1 cellular context compared by ENCODE assay signal in the genomic region with DNA sequence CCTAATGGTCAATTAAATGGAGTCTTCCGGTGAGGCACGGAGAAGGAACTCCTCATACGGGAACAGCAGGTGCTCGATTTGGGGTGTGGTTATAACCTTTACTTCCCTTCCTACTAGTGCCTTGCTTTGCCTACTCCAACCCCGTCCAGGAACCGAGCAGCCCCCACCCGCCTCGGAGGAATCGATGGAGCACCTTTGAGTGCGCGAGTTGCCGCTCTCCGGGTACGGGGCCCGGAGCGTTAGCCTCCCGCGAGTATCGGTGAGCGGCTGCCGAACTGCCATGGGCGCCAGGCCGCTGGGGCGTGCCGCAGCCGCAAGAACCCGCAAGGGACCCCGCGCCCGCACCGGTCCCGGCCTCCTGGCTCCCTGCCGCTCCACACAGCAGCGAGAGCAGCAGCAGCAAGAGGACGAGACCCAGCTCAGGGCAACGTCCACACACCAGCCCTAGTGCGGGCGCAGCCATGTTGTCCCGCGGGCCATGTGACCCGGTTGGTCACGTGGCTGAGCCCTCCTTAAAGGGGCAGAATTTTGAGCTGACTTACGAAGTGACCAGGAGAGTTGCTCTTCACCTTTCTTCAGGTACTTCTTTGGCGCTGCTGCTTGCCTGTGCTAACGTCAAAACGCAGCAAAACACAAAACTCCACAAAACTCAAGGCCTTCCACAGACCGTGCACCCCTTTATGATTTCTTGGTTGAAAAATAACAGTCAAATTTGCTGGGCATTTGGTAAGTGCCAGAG.
TF ChIP-seq lines count a peak whose summit lies in the region.

Gene SUMF1 (minus strand): TSS at position 487 of the 739 bp plus-strand sequence. CDS start 24 bp downstream, at position 463.

TF ChIP-seq in HepG2, 621 proteins besides CTCF, POLR2A, EP300 and RAD21 (continued from another document and continues in another):
- TF ChIP-seq HIC2 (CRISPR knock-in tag; IDR thresholded peaks at IDR 0.05; ENCODE audit: low read depth) (0 out of 2 replicates have a peak, but pooled peaks have one; percentile 49), KLF11 (CRISPR knock-in tag; IDR thresholded peaks at IDR 0.05) (peak; percentile 58; the same call in 1 of the 2 replicates), CHD4 (IDR thresholded peaks at IDR 0.05; ENCODE audit: borderline replicate concordance, low read length) (no peak), ZNF557 (CRISPR knock-in tag; IDR thresholded peaks at IDR 0.05) (no peak), TARDBP (CRISPR knock-in tag; IDR thresholded peaks at IDR 0.05) (peak; percentile 77), ZIK1 (CRISPR knock-in tag; IDR thresholded peaks at IDR 0.05; ENCODE audit: borderline replicate concordance, low read depth) (peak; percentile 73; the same call in 1 of the 2 replicates), HOXD1 (CRISPR knock-in tag; IDR thresholded peaks at IDR 0.05) (peak; percentile 94), SRSF4 (IDR thresholded peaks at IDR 0.05; ENCODE audit: low read depth, low read length, poor library complexity, severe bottlenecking) (no peak), BORCS8-MEF2B (CRISPR knock-in tag; IDR thresholded peaks at IDR 0.05) (peak; percentile 81; the same call in 1 of the 2 replicates), AKAP8 (CRISPR knock-in tag; IDR thresholded peaks at IDR 0.05) (peak; percentile 30; the same call in 1 of the 2 replicates), ERF (CRISPR knock-in tag; IDR thresholded peaks at IDR 0.05) (peak; percentile 90), ZFP82 (CRISPR knock-in tag; IDR thresholded peaks at IDR 0.05; ENCODE audit: borderline replicate concordance) (peak; percentile 45; the same call in 1 of the 2 replicates), TCF7 (IDR thresholded peaks at IDR 0.05; ENCODE audit: low read depth) (peak; percentile 23; the same call in 1 of the 2 replicates), ARNT2 (CRISPR knock-in tag; IDR thresholded peaks at IDR 0.05; ENCODE audit: low read depth) (peak; percentile 85), SP4 (CRISPR knock-in tag; IDR thresholded peaks at IDR 0.05) (no peak; the same call in 1 of the 2 replicates), ZBTB21 (CRISPR knock-in tag; IDR thresholded peaks at IDR 0.05) (no peak), CBX2 (IDR thresholded peaks at IDR 0.05; ENCODE audit: low read depth, low read length) (no peak), CBX2 (CRISPR knock-in tag; IDR thresholded peaks at IDR 0.05; ENCODE audit: low read depth) (no peak), NFE2L2 (IDR thresholded peaks at IDR 0.05; ENCODE audit: low read length) (no peak), ZNF674 (CRISPR knock-in tag; IDR thresholded peaks at IDR 0.05; ENCODE audit: low read depth) (no peak), CBX1 (IDR thresholded peaks at IDR 0.05; ENCODE audit: low read depth) (no peak), KDM4B (CRISPR knock-in tag; IDR thresholded peaks at IDR 0.05) (no peak), ZNF546 (CRISPR knock-in tag; conservative IDR thresholded peaks at IDR 0.05) (peak; percentile 77; the same call in 1 of the 2 replicates), ZNF549 (CRISPR knock-in tag; IDR thresholded peaks at IDR 0.05) (peak; percentile 69; the same call in 1 of the 2 replicates), ZNF639 (CRISPR knock-in tag; conservative IDR thresholded peaks at IDR 0.05) (peak; percentile 65), CREB1 (IDR thresholded peaks at IDR 0.05) (no peak), CREB1 (CRISPR knock-in tag; IDR thresholded peaks at IDR 0.05) (no peak), PBX3 (CRISPR knock-in tag; IDR thresholded peaks at IDR 0.05; ENCODE audit: borderline replicate concordance) (no peak), ZSCAN31 (CRISPR knock-in tag; IDR thresholded peaks at IDR 0.05; ENCODE audit: low read depth) (peak; percentile 81), ZNF780A (CRISPR knock-in tag; IDR thresholded peaks at IDR 0.05) (0 out of 2 replicates have a peak, but pooled peaks have one; percentile 27), WIZ (CRISPR knock-in tag; IDR thresholded peaks at IDR 0.05) (peak; percentile 87), ZNF260 (CRISPR knock-in tag; IDR thresholded peaks at IDR 0.05; ENCODE audit: borderline replicate concordance, low read depth) (no peak), GTF2F1 (IDR thresholded peaks at IDR 0.05; ENCODE audit: low read length) (no peak; the same call in 1 of the 2 replicates), ZNF232 (CRISPR knock-in tag; IDR thresholded peaks at IDR 0.05; ENCODE audit: borderline replicate concordance) (no peak; the same call in none of the 2 replicates), SP5 (CRISPR knock-in tag; IDR thresholded peaks at IDR 0.05; ENCODE audit: borderline replicate concordance, low read depth) (no peak)
- TF ChIP-seq, protein P1, sequence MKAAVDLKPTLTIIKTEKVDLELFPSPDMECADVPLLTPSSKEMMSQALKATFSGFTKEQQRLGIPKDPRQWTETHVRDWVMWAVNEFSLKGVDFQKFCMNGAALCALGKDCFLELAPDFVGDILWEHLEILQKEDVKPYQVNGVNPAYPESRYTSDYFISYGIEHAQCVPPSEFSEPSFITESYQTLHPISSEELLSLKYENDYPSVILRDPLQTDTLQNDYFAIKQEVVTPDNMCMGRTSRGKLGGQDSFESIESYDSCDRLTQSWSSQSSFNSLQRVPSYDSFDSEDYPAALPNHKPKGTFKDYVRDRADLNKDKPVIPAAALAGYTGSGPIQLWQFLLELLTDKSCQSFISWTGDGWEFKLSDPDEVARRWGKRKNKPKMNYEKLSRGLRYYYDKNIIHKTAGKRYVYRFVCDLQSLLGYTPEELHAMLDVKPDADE (CRISPR knock-in tag; IDR thresholded peaks at IDR 0.05): no peak
- TF ChIP-seq, protein P2, sequence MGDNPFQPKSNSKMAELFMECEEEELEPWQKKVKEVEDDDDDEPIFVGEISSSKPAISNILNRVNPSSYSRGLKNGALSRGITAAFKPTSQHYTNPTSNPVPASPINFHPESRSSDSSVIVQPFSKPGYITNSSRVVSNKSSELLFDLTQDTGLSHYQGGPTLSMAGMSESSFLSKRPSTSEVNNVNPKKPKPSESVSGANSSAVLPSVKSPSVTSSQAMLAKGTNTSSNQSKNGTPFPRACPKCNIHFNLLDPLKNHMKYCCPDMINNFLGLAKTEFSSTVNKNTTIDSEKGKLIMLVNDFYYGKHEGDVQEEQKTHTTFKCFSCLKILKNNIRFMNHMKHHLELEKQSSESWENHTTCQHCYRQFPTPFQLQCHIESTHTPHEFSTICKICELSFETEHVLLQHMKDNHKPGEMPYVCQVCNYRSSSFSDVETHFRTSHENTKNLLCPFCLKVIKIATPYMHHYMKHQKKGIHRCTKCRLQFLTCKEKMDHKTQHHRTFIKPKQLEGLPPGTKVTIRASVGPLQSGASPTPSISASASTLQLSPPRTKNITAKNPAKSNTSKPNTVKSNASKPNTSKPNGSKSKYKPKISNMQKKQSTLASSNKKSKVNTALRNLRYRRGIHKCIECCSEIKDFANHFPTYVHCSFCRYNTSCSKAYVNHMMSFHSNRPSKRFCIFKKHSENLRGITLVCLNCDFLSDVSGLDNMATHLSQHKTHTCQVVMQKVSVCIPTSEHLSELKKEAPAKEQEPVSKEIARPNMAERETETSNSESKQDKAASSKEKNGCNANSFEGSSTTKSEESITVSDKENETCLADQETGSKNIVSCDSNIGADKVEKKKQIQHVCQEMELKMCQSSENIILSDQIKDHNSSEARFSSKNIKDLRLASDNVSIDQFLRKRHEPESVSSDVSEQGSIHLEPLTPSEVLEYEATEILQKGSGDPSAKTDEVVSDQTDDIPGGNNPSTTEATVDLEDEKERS (CRISPR knock-in tag; IDR thresholded peaks at IDR 0.05): peak; percentile 87; the same call in 1 of the 2 replicates
- TF ChIP-seq, protein P3, sequence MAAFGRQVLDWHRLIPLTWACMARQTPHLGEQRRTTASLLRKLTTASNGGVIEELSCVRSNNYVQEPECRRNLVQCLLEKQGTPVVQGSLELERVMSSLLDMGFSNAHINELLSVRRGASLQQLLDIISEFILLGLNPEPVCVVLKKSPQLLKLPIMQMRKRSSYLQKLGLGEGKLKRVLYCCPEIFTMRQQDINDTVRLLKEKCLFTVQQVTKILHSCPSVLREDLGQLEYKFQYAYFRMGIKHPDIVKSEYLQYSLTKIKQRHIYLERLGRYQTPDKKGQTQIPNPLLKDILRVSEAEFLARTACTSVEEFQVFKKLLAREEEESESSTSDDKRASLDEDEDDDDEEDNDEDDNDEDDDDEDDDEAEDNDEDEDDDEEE (CRISPR knock-in tag; IDR thresholded peaks at IDR 0.05): 0 out of 2 replicates have a peak, but pooled peaks have one; percentile 31
- TF ChIP-seq, protein P4, sequence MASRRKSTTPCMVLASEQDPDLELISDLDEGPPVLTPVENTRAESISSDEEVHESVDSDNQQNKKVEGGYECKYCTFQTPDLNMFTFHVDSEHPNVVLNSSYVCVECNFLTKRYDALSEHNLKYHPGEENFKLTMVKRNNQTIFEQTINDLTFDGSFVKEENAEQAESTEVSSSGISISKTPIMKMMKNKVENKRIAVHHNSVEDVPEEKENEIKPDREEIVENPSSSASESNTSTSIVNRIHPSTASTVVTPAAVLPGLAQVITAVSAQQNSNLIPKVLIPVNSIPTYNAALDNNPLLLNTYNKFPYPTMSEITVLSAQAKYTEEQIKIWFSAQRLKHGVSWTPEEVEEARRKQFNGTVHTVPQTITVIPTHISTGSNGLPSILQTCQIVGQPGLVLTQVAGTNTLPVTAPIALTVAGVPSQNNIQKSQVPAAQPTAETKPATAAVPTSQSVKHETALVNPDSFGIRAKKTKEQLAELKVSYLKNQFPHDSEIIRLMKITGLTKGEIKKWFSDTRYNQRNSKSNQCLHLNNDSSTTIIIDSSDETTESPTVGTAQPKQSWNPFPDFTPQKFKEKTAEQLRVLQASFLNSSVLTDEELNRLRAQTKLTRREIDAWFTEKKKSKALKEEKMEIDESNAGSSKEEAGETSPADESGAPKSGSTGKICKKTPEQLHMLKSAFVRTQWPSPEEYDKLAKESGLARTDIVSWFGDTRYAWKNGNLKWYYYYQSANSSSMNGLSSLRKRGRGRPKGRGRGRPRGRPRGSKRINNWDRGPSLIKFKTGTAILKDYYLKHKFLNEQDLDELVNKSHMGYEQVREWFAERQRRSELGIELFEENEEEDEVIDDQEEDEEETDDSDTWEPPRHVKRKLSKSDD (CRISPR knock-in tag; IDR thresholded peaks at IDR 0.05; ENCODE audit: low read depth): no peak; the same call in 1 of the 2 replicates
- TF ChIP-seq, protein P5, sequence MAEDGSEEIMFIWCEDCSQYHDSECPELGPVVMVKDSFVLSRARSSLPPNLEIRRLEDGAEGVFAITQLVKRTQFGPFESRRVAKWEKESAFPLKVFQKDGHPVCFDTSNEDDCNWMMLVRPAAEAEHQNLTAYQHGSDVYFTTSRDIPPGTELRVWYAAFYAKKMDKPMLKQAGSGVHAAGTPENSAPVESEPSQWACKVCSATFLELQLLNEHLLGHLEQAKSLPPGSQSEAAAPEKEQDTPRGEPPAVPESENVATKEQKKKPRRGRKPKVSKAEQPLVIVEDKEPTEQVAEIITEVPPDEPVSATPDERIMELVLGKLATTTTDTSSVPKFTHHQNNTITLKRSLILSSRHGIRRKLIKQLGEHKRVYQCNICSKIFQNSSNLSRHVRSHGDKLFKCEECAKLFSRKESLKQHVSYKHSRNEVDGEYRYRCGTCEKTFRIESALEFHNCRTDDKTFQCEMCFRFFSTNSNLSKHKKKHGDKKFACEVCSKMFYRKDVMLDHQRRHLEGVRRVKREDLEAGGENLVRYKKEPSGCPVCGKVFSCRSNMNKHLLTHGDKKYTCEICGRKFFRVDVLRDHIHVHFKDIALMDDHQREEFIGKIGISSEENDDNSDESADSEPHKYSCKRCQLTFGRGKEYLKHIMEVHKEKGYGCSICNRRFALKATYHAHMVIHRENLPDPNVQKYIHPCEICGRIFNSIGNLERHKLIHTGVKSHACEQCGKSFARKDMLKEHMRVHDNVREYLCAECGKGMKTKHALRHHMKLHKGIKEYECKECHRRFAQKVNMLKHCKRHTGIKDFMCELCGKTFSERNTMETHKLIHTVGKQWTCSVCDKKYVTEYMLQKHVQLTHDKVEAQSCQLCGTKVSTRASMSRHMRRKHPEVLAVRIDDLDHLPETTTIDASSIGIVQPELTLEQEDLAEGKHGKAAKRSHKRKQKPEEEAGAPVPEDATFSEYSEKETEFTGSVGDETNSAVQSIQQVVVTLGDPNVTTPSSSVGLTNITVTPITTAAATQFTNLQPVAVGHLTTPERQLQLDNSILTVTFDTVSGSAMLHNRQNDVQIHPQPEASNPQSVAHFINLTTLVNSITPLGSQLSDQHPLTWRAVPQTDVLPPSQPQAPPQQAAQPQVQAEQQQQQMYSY (CRISPR knock-in tag; IDR thresholded peaks at IDR 0.05): no peak
- TF ChIP-seq, protein P6, sequence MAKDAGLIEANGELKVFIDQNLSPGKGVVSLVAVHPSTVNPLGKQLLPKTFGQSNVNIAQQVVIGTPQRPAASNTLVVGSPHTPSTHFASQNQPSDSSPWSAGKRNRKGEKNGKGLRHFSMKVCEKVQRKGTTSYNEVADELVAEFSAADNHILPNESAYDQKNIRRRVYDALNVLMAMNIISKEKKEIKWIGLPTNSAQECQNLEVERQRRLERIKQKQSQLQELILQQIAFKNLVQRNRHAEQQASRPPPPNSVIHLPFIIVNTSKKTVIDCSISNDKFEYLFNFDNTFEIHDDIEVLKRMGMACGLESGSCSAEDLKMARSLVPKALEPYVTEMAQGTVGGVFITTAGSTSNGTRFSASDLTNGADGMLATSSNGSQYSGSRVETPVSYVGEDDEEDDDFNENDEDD (CRISPR knock-in tag; IDR thresholded peaks at IDR 0.05; ENCODE audit: borderline replicate concordance): peak; percentile 70; the same call in 1 of the 2 replicates
